ENCODE assay signal across 5 cellular contexts in the genomic region with DNA sequence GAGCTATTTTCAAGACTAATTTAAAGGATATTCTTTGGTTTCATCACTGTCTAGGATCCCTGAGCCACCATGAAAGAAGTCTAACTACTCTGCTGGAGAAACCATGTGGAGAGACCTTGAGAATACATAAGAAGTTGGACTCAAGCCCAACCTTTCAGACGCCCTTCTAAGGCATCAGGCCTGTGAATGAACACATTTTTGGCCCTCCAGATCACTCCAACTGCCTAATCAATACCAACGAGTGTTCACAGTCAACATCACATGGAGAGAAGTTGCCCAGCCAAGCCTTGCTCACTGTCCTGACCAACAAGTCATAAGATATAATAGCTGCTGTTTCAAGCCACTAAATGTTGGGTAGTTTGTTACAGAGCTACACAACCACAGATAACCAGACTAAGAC.
"Had no signal": no experiment of that assay in that cellular context is flagged by ENCODE, and none has a peak within 500 bp of the region (broad histone marks: within the 10 kb centered on the region; RNA-seq: fewer than 3 reads in every experiment).

No MANE protein-coding gene starts in this region.

- H3K4me3 Mint-ChIP-seq: GM23338, H9 had no signal

- H3K27ac Mint-ChIP-seq: GM23338, H9 had no signal

- H3K9me3 Mint-ChIP-seq: GM23338, H9 had no signal

- H3K4me3 ChIP-seq: GM23338 had no signal

- ATAC-seq: GM23338 had no signal

- DNase-seq: H9, HCEC 1CT, IMR-90, KBM-7 had no signal
